25 cellular contexts compared by ENCODE assay signal in the genomic region with DNA sequence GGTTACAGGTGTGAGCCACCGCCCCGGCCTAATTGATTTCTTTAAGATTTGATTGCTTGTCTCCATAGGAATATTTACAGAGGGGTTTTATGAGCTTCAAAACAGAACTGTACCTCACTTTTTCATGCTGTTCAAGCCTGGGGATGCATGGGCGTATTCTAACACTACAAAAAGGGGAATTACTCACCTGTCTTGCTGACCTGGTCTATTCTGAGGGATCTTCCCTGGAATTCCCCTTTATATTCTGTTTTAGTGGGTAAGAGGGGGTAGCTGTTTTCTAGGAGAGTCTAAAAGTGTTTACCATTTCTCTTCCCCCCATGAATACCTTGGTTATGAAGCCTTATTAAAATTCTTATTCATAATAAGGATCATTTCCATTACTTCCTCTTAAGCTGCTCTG. TPM values are rescaled to one million over a fixed set of nuclear protein-coding genes. Genes with fewer than 3 reads are reported as not detected.
"Had no signal": no experiment of that assay in that cellular context is flagged by ENCODE, and none has a peak within 500 bp of the region (broad histone marks: within the 10 kb centered on the region; RNA-seq: fewer than 3 reads in every experiment).

No MANE protein-coding gene starts in this region.

- DNase-seq: activated CD4-positive, alpha-beta T cell treated with anti-CD3 and anti-CD28 coated beads, Interleukin-2, amount 50 U/mL, for 48 hours; activated effector memory CD4-positive, alpha-beta T cell treated with anti-CD3 and anti-CD28 coated beads, Interleukin-2, amount 50 U/mL, for 16 hours; activated naive CD4-positive, alpha-beta T cell treated with anti-CD3 and anti-CD28 coated beads, Interleukin-2, amount 50 U/mL, for 16 hours; activated T-cell treated with anti-CD3 and anti-CD28 coated beads, Interleukin-2, amount 50 U/mL, for 72 hours; endodermal cell; foreskin melanocyte; glutamatergic neuron; immature natural killer cell; kidney glomerular epithelial cell; left lung; naive thymus-derived CD8-positive, alpha-beta T cell; posterior cingulate gyrus; stimulated activated CD4-positive, alpha-beta T cell treated with anti-CD3 and anti-CD28 coated beads, Interleukin-2, amount 100 ng/mL, for 48 hours; stimulated activated CD8-positive, alpha-beta memory T cell treated with anti-CD3 and anti-CD28 coated beads, Interleukin-4, amount 100 ng/mL, for 48 hours; stimulated activated naive B cell treated with anti-CD40 and anti-IgM and Interleukin-4, amounts not matched to agents 10 μg/mL and 1 μg/mL and 100 μg/mL, for 72 hours; T-helper 1 cell; T-helper 9 cell had no signal

- H3K9me3 ChIP-seq: left lung had no signal

- H3K4me2 ChIP-seq: hepatocyte, neural progenitor cell had no signal

- H3K9ac ChIP-seq: neural progenitor cell had no signal

- H3K27ac Mint-ChIP-seq: activated T-cell treated with anti-CD3 and anti-CD28 coated beads, Interleukin-2, amount 50 U/mL, for 72 hours; endodermal cell; immature natural killer cell; neural progenitor cell; stimulated activated naive B cell treated with anti-CD40 and anti-IgM and Interleukin-4, amounts not matched to agents 10 μg/mL and 1 μg/mL and 100 μg/mL, for 72 hours; WTC11 had no signal

- H2AFZ ChIP-seq: hepatocyte, neural progenitor cell had no signal

- H3K27me3 ChIP-seq: hepatocyte, left lung, neural progenitor cell had no signal

- H3K27me3 Mint-ChIP-seq: naive thymus-derived CD8-positive, alpha-beta T cell; stimulated activated naive B cell treated with anti-CD40 and anti-IgM and Interleukin-4, amounts not matched to agents 10 μg/mL and 1 μg/mL and 100 μg/mL, for 72 hours had no signal

- ATAC-seq: activated T-cell treated with anti-CD3 and anti-CD28 coated beads, Interleukin-2, amount 50 U/mL, for 72 hours; left lung; naive thymus-derived CD8-positive, alpha-beta T cell; sciatic nerve; WTC11 had no signal

- H3K9me3 Mint-ChIP-seq: activated T-cell treated with anti-CD3 and anti-CD28 coated beads, Interleukin-2, amount 50 U/mL, for 72 hours; endodermal cell; immature natural killer cell; naive thymus-derived CD8-positive, alpha-beta T cell; neural progenitor cell; stimulated activated naive B cell treated with anti-CD40 and anti-IgM and Interleukin-4, amounts not matched to agents 10 μg/mL and 1 μg/mL and 100 μg/mL, for 72 hours; WTC11 had no signal

- H3K27ac ChIP-seq: coronary artery, hepatocyte, left lung, neural progenitor cell had no signal

- FAIRE-seq: astrocyte had no signal

- H3K4me3 Mint-ChIP-seq: activated T-cell treated with anti-CD3 and anti-CD28 coated beads, Interleukin-2, amount 50 U/mL, for 72 hours; endodermal cell; immature natural killer cell; naive thymus-derived CD8-positive, alpha-beta T cell; neural progenitor cell; stimulated activated naive B cell treated with anti-CD40 and anti-IgM and Interleukin-4, amounts not matched to agents 10 μg/mL and 1 μg/mL and 100 μg/mL, for 72 hours; WTC11 had no signal

- H3K4me1 Mint-ChIP-seq: endodermal cell; immature natural killer cell; neural progenitor cell; stimulated activated naive B cell treated with anti-CD40 and anti-IgM and Interleukin-4, amounts not matched to agents 10 μg/mL and 1 μg/mL and 100 μg/mL, for 72 hours; WTC11 had no signal

- H3K4me3 ChIP-seq: coronary artery, hepatocyte, left lung, lung, neural progenitor cell had no signal

- H3K79me2 ChIP-seq: hepatocyte had no signal

- H3K36me3 Mint-ChIP-seq: WTC11 had no signal

- H3K36me3 ChIP-seq: neural progenitor cell had no signal

- H3K4me1 ChIP-seq: left lung, neural progenitor cell had no signal

RNA-seq across cellular contexts. Expression of a gene that starts 48.1 kb away (rescaled TPM):
- total RNA-seq: epithelial cell of proximal tubule, hepatocyte, WTC11 had no signal
